1 cellular context compared by ENCODE assay signal in genomic region chr2:68448671-68449394, GRCh38.
TF ChIP-seq lines count a peak whose summit lies in the region.

No MANE protein-coding gene starts in this region.

TF ChIP-seq in SK-N-SH treated with all-trans-retinoic acid at 6 μM for 48 hours, 23 proteins besides CTCF, POLR2A, EP300 and RAD21 (continued from another document):
- TF ChIP-seq CREB5 (CRISPR knock-in tag; IDR thresholded peaks at IDR 0.05; ENCODE audit: low read depth), result no peak
- no peak for TF ChIP-seq CSRNP3 (CRISPR knock-in tag; IDR thresholded peaks at IDR 0.05)
